8 cellular contexts compared by ENCODE assay signal in genomic region chr1:1115830-1116700, GRCh38. TPM values are rescaled to one million over a fixed set of nuclear protein-coding genes. Genes with fewer than 3 reads are reported as not detected.
DNase-seq lines count a peak whose midpoint lies in the region; ATAC-seq, FAIRE-seq and TF ChIP-seq lines count a peak whose summit lies in the region.

TSS of gene C1orf159 (minus strand) at chr1:1116089. CDS start at chr1:1091543, 24,546 bp downstream.

- no peaks in the 10 kb centered on the region for H3K4me1 ChIP-seq in kidney (ENCODE audit: control insufficient read depth in 1 of 2, insufficient read depth in 1 of 2, low read depth in 1 of 2, low read length in 2 of 2)

- H3K36me3 Mint-ChIP-seq in chondrocyte (ENCODE audit: low read depth) = peaks cover 3% of the 10 kb centered on the region

- no peak for FAIRE-seq in kidney (lab: Jason Lieb, UNC)

- H3K4me3 ChIP-seq in AG10803 (ENCODE audit: low read length) = peak within 1 kb of the TSS; percentile 61
- H3K4me3 ChIP-seq in kidney (ENCODE audit: low read length in 2 of 2) = peak within 1 kb of the TSS; percentile 42 to 54

- ATAC-seq in GM19043 (IDR thresholded peaks at IDR 0.05; ENCODE audit: low read depth, unreplicated experiment) (peak; percentile 94), HG03378 (IDR thresholded peaks at IDR 0.05; ENCODE audit: unreplicated experiment) (peak; percentile 85)

- no peaks in the 10 kb centered on the region for H3K27me3 Mint-ChIP-seq in chondrocyte (ENCODE audit: low read depth)

- peak within 1 kb of the TSS; percentile 77 for H3K4me3 Mint-ChIP-seq in chondrocyte (ENCODE audit: unreplicated experiment)

- no peaks in the 10 kb centered on the region for H3K36me3 ChIP-seq in kidney (ENCODE audit: control insufficient read depth in 1 of 2, insufficient read depth in 2 of 2, low read length in 2 of 2)

- peaks cover 3% of the 10 kb centered on the region for H3K9me3 Mint-ChIP-seq in chondrocyte (ENCODE audit: low read depth)

- peak within 1 kb of the TSS; percentile 76 for H3K27ac Mint-ChIP-seq in chondrocyte (ENCODE audit: unreplicated experiment)

- H3K9me3 ChIP-seq in kidney (ENCODE audit: control insufficient read depth in 1 of 2, low read length in 2 of 2) = peaks cover 0 to 6% of the 10 kb centered on the region in 2 donors

- peak within 1 kb of the TSS in 1 of 2 donors; percentile 37 for H3K27ac ChIP-seq in kidney (ENCODE audit: low read depth in 2 of 2, low read length in 2 of 2)

- intact Hi-C loops in kidney (cut with DNase I) = no loop called here

- peaks cover 10% of the 10 kb centered on the region for H3K4me1 Mint-ChIP-seq in chondrocyte (ENCODE audit: low read depth)

- TF ChIP-seq CTCF in AG10803 (conservative IDR thresholded peaks at IDR 0.05; ENCODE audit: low read length) = no peak
- no peak for TF ChIP-seq CTCF in chondrocyte (IDR thresholded peaks at IDR 0.05)
- no peak for TF ChIP-seq CTCF in kidney (IDR thresholded peaks at IDR 0.05; ENCODE audit: borderline replicate concordance, extremely low read depth, insufficient read depth)

- DNase-seq in AG10803 (ENCODE audit: low read depth) (peak; percentile 96), NCI-H510A treated with DMSO at 0.1 percent for 48 hours (lab: John Stamatoyannopoulos, UW) (peak; percentile 100), chondrocyte (ENCODE audit: low spot score) (peak; percentile 99), kidney (peak; percentile 99)
- DNase-seq in activated CD4-positive, alpha-beta T cell treated with anti-CD3 and anti-CD28 coated beads for 1 hour = peak; percentile 99
- DNase-seq in stimulated activated CD4-positive, alpha-beta T cell treated with anti-CD3 and anti-CD28 coated beads, Interleukin-15, amount 100 ng/mL, for 1 hour (ENCODE audit: low read depth in 1 of 2, low spot score in 1 of 2) = peak; percentile 99

- H3K9ac ChIP-seq in kidney (ENCODE audit: low read length in 2 of 2) = no peak within 1 kb of the TSS

RNA-seq across cellular contexts. Expression of gene C1orf159, which starts in this region (rescaled TPM):
- total RNA-seq in chondrocyte (9.2 to 15.1 TPM (median 9.2 TPM) in 3 replicates), kidney (14.8 TPM)
- polyA plus RNA-seq in kidney (ENCODE audit: insufficient read depth, low read depth, low replicate concordance) = 8.6 TPM
